6 cellular contexts compared by ENCODE assay signal in the genomic region with DNA sequence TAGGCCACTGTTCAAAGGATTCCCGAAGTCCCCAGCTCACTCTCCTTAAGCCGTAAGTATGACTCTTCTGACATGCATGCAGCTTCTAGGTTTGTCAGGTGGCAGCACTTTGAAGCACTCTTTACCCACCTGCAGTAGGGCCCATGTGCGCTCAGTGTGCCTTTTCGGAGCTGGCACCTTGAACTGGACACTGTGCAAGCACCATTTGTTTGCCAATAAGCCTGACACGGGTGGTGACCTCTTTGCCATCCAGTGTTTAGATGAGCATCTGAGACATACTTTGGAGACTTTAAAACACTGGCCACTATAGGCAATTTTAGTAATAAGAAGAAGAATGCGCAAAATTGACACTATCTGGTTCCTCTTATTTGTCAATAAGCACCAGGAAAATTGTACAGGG.
"Had no signal": no experiment of that assay in that cellular context is flagged by ENCODE, and none has a peak within 500 bp of the region (broad histone marks: within the 10 kb centered on the region; RNA-seq: fewer than 3 reads in every experiment).

No MANE protein-coding gene starts in this region.

- H3K4me2 ChIP-seq: GM23338 had no signal

- H3K4me1 Mint-ChIP-seq: GM23338, H9 had no signal

- H3K4me3 ChIP-seq: GM23338 had no signal

- H3K4me3 Mint-ChIP-seq: GM23338, H9, IgD-negative memory B cell had no signal

- H3K9me3 Mint-ChIP-seq: GM23338, H9 had no signal

- DNase-seq: H9, KBM-7 had no signal

- ATAC-seq: GM23338 had no signal

- H3K36me3 Mint-ChIP-seq: IgD-negative memory B cell had no signal

- H2AFZ ChIP-seq: GM23338 had no signal

- H3K27me3 Mint-ChIP-seq: IgD-negative memory B cell had no signal

- H3K27ac Mint-ChIP-seq: GM23338, H9, IgD-negative memory B cell had no signal

- FAIRE-seq: H1, HTR-8/SVneo had no signal
